Comparison of ENCODE assay signal across 8 cellular contexts in genomic region chr2:235493775-235494715, GRCh38. TPM values are rescaled to one million over a fixed set of nuclear protein-coding genes. Genes with fewer than 3 reads are reported as not detected.
DNase-seq lines count a peak whose midpoint lies in the region; ATAC-seq and TF ChIP-seq lines count a peak whose summit lies in the region.

TSS of gene AGAP1 (plus strand) at chr2:235494043.

- H2AFZ ChIP-seq in PC-3 (ENCODE audit: low read length), result peak within 1 kb of the TSS; percentile 95

- H3K27ac ChIP-seq in PC-3 (ENCODE audit: low read length) (peak within 1 kb of the TSS; percentile 54), brain microvascular endothelial cell (no peak within 1 kb of the TSS), psoas muscle (peak within 1 kb of the TSS; percentile 87)

- H4K20me1 ChIP-seq in PC-3 (ENCODE audit: low read length), result peaks cover 32% of the 10 kb centered on the region

- no TSS peak for BruUV-seq in PC-3 (replicated peaks; lab: Mats Ljungman, UMichigan)

- H3K9me2 ChIP-seq in PC-3 (replicated peaks; ENCODE audit: low read length), result no peaks in the 10 kb centered on the region

- H3K79me2 ChIP-seq in PC-3 (ENCODE audit: low read length), result peaks cover 45% of the 10 kb centered on the region

- ATAC-seq in HG03571 (IDR thresholded peaks at IDR 0.05; ENCODE audit: unreplicated experiment) (peak; percentile 44), PC-3 (peak; percentile 80), psoas muscle (peak; percentile 91 to 94 (median 93)), GM21423 (IDR thresholded peaks at IDR 0.05; ENCODE audit: unreplicated experiment) (no peak)

- peak; percentile 75 for DNase-seq in NCI-H146 (lab: John Stamatoyannopoulos, UW)
- DNase-seq in NCI-H146 treated with DMSO at 0.1 percent for 48 hours (lab: John Stamatoyannopoulos, UW; ENCODE audit: unreplicated experiment), result no peak
- DNase-seq in PC-3, result peak; percentile 90
- peak; percentile 60 for DNase-seq in brain microvascular endothelial cell
- DNase-seq in hypothalamus (lab: John Stamatoyannopoulos, UW), result peak; percentile 58 to 94 (median 84)
- peak; percentile 92 to 95 for DNase-seq in psoas muscle

- no peaks in the 10 kb centered on the region for H3K27me3 ChIP-seq in PC-3 (ENCODE audit: low read length)
- H3K27me3 ChIP-seq in brain microvascular endothelial cell (replicated peaks), result no peaks in the 10 kb centered on the region
- peaks cover 0 to 3% (median 0%) of the 10 kb centered on the region in 3 donors for H3K27me3 ChIP-seq in psoas muscle (ENCODE audit: insufficient read depth in 3 of 3, low read length in 2 of 3)

- peak within 1 kb of the TSS; percentile 87 for H3K4me2 ChIP-seq in PC-3 (ENCODE audit: low read length)

- H3K4me3 ChIP-seq in PC-3 (ENCODE audit: low read length), result peak within 1 kb of the TSS; percentile 81
- H3K4me3 ChIP-seq in brain microvascular endothelial cell (ENCODE audit: low read depth, low read length), result peak within 1 kb of the TSS; percentile 61
- H3K4me3 ChIP-seq in psoas muscle, result peak within 1 kb of the TSS; percentile 83

- in situ Hi-C loops in brain microvascular endothelial cell (cut with HindIII; ENCODE audit: low pct_ligation_motif_present, low sequenced_read_pairs), result no loop called here

- H3F3A ChIP-seq in PC-3 (ENCODE audit: low read length, unreplicated experiment), result no peaks in the 10 kb centered on the region

- POLR2A ChIA-PET in PC-3 (lab: Charles Lee; ENCODE audit: unreplicated experiment), result no interaction called here

- H3K4me1 ChIP-seq in PC-3 (ENCODE audit: insufficient read depth, low read length), result peaks cover 20% of the 10 kb centered on the region
- H3K4me1 ChIP-seq in psoas muscle, result peaks cover 28% of the 10 kb centered on the region

- CTCF ChIA-PET in PC-3 (lab: Charles Lee), result interaction anchor here (0.5 to 0.7 kb wide), 2 partner anchors 58 to 946 kb away, joined by 3 to 4 read pairs; no protein-coding TSS in a partner anchor

- 0 to 2% (median 0%) methylated on average over 40 to 156 of the region's 156 CpGs for WGBS in psoas muscle, 3 donors

- peak within 1 kb of the TSS; percentile 78 for H3K9ac ChIP-seq in PC-3 (ENCODE audit: low read length)

- TF ChIP-seq CTCF in PC-3 (conservative IDR thresholded peaks at IDR 0.05; ENCODE audit: low read depth, low read length) (no peak), brain microvascular endothelial cell (IDR thresholded peaks at IDR 0.05; ENCODE audit: low read depth, low read length, missing control alignments) (no peak), psoas muscle (IDR thresholded peaks at IDR 0.05) (no peak)

- H3K9me3 ChIP-seq in PC-3 (ENCODE audit: low read length) (no peaks in the 10 kb centered on the region), psoas muscle (peaks cover 8% of the 10 kb centered on the region)

- H3K36me3 ChIP-seq in PC-3 (ENCODE audit: low read depth, low read length) (no peaks in the 10 kb centered on the region), brain microvascular endothelial cell (replicated peaks) (no peaks in the 10 kb centered on the region), psoas muscle (ENCODE audit: insufficient read depth in 1 of 2, low read depth in 1 of 2) (no peaks in the 10 kb centered on the region)

- intact Hi-C loops in PC-3 (cut with micrococcal nuclease), result loop anchor here (2.0 to 10.0 kb wide), 2 partner anchors 101 to 251 kb away; no protein-coding TSS in a partner anchor
- intact Hi-C loops in psoas muscle (cut with DNase I), result loop anchor here (5.0 to 10.0 kb wide), 3 partner anchors 98 to 359 kb away; no protein-coding TSS in a partner anchor

RNA-seq across cellular contexts. Expression of gene AGAP1, which starts in this region (rescaled TPM):
- 28.6 and 31.0 TPM in 2 replicates for total RNA-seq in PC-3 (2014; rRNA removed)
- total RNA-seq in psoas muscle, result 10 to 100 TPM; 14.3 to 21.6 (median 18.6) TPM
- 10 to 100 TPM in 1 of 3 donors, 1 to 10 TPM in 2; 4.2 to 19.6 (median 5.8) TPM for polyA plus RNA-seq in psoas muscle
